15 cellular contexts compared by ENCODE assay signal in the genomic region with DNA sequence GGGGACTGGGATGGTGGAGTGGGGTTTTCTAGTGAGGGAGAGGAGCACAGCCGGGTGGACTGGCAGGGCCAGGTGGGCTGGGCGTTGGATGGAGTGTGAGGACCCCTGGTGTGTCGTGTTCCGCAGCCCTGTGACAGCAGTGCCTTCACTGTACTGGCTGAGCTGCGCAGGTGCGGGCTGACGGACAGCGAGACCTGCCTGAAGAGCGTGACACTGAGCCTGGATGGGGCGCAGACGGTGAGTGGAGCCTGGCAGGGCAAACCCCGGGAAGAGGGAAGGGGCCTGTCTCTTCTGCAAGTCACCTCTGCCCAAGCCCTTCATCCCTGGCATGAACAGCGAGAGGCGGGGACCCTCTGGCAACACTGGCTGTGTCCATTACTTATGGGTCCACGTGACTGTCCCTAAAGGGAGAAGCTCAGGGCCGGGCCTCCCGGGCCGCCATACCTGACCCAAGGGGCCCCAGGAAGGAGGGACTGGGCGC. TPM values are rescaled to one million over a fixed set of nuclear protein-coding genes. Genes with fewer than 3 reads are reported as not detected.
"Had no signal": no experiment of that assay in that cellular context is flagged by ENCODE, and none has a peak within 500 bp of the region (broad histone marks: within the 10 kb centered on the region; RNA-seq: fewer than 3 reads in every experiment).

No MANE protein-coding gene starts in this region.

- H3K27me3 Mint-ChIP-seq: activated naive CD4-positive, alpha-beta T cell treated with anti-CD3 and anti-CD28 coated beads, Interleukin-2, amount 50 U/mL, for 24 hours had no signal

- H3K4me3 Mint-ChIP-seq: activated naive CD4-positive, alpha-beta T cell treated with anti-CD3 and anti-CD28 coated beads, Interleukin-2, amount 50 U/mL, for 24 hours; activated T-cell treated with anti-CD3 and anti-CD28 coated beads, Interleukin-2, amount 50 U/mL, for 72 hours; naive thymus-derived CD8-positive, alpha-beta T cell; T-helper 1 cell treated with Interleukin-12 subunit alpha and Interleukin-12 subunit beta and Interleukin-4 antibody, amounts not matched to agents 30 μg/mL and 1 μg/mL, for 36 hours had no signal

- H3K4me3 ChIP-seq: ascending aorta, pancreas, thyroid gland had no signal

- H3K27me3 ChIP-seq: ascending aorta, pancreas, thyroid gland had no signal

- H3K27ac Mint-ChIP-seq: activated naive CD4-positive, alpha-beta T cell treated with anti-CD3 and anti-CD28 coated beads, Interleukin-2, amount 50 U/mL, for 24 hours; activated T-cell treated with anti-CD3 and anti-CD28 coated beads, Interleukin-2, amount 50 U/mL, for 72 hours; naive thymus-derived CD8-positive, alpha-beta T cell; T-helper 1 cell treated with Interleukin-12 subunit alpha and Interleukin-12 subunit beta and Interleukin-4 antibody, amounts not matched to agents 30 μg/mL and 1 μg/mL, for 36 hours had no signal

- H3K9me3 ChIP-seq: ascending aorta, pancreas, thyroid gland had no signal

- DNase-seq: activated gamma-delta T cell; activated T-cell treated with anti-CD3 and anti-CD28 coated beads, Interleukin-2, amount 50 U/mL, for 72 hours; cortex of kidney; mesenchymal stem cell; naive thymus-derived CD8-positive, alpha-beta T cell; stimulated activated naive CD4-positive, alpha-beta T cell; thyroid gland had no signal

- H3K9me3 Mint-ChIP-seq: activated naive CD4-positive, alpha-beta T cell treated with anti-CD3 and anti-CD28 coated beads, Interleukin-2, amount 50 U/mL, for 24 hours had no signal

- H3K4me1 ChIP-seq: ascending aorta, pancreas, thyroid gland had no signal

- H3K27ac ChIP-seq: ascending aorta, pancreas, thyroid gland had no signal

- H3K36me3 ChIP-seq: ascending aorta, pancreas, thyroid gland had no signal

- ATAC-seq: activated CD4-positive, CD25-positive, alpha-beta regulatory T cell treated with anti-CD3 and anti-CD28 coated beads, Interleukin-2, amount 50 U/mL, for 24 hours; activated T-cell treated with anti-CD3 and anti-CD28 coated beads, Interleukin-2, amount 50 U/mL, for 72 hours; left ventricle myocardium superior; naive thymus-derived CD8-positive, alpha-beta T cell had no signal

- H3K36me3 Mint-ChIP-seq: naive thymus-derived CD8-positive, alpha-beta T cell had no signal

- H3K4me1 Mint-ChIP-seq: activated naive CD4-positive, alpha-beta T cell treated with anti-CD3 and anti-CD28 coated beads, Interleukin-2, amount 50 U/mL, for 24 hours; naive thymus-derived CD8-positive, alpha-beta T cell had no signal

RNA-seq across cellular contexts. Expression of a gene that starts 10.0 kb away (rescaled TPM):
- total RNA-seq: activated CD8-positive, alpha-beta memory T cell treated with anti-CD3 and anti-CD28 coated beads for 36 hours; activated T-cell treated with anti-CD3 and anti-CD28 coated beads, Interleukin-2, amount 50 U/mL, for 72 hours; frontal cortex; left ventricle myocardium superior; naive thymus-derived CD8-positive, alpha-beta T cell; thyroid gland had no signal
- polyA plus RNA-seq: naive thymus-derived CD8-positive, alpha-beta T cell had no signal

RNA-seq across cellular contexts. Expression of a gene that starts 55.1 kb away (rescaled TPM):
- total RNA-seq: activated CD8-positive, alpha-beta memory T cell treated with anti-CD3 and anti-CD28 coated beads for 36 hours; activated T-cell treated with anti-CD3 and anti-CD28 coated beads, Interleukin-2, amount 50 U/mL, for 72 hours; frontal cortex; left ventricle myocardium superior; naive thymus-derived CD8-positive, alpha-beta T cell; thyroid gland had no signal
- polyA plus RNA-seq: naive thymus-derived CD8-positive, alpha-beta T cell had no signal
